In the genomic region with DNA sequence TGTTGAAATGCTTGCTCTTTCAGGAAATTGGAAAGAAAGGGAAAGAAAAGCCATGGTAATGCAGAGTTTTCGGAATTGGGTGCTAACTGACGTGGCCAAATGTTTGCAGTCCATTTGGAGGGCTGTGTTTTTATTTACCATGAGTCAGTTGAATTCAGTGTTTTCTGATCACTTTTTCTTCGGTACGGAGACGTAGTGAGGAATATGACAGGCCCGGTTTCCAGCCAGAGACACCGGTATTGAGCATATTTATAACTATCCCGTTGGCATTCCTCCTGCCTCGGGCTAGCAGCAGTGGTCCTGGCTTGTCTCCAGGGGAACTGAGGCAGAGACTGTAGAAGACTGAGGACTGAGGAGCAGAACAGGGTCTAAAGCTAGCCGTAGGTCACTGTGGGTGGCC, we compare ENCODE assay signal across 8 cellular contexts. TPM values are rescaled to one million over a fixed set of nuclear protein-coding genes. Genes with fewer than 3 reads are reported as not detected.
DNase-seq lines count a peak whose midpoint lies in the region; ATAC-seq, FAIRE-seq and TF ChIP-seq lines count a peak whose summit lies in the region.

No MANE protein-coding gene starts in this region.

- no peaks in the 10 kb centered on the region for H4K20me1 ChIP-seq in GM12878 (ENCODE audit: control insufficient read depth, insufficient read depth)

- no peak for ATAC-seq in heart right ventricle
- ATAC-seq in left cardiac atrium, result no peak
- no peak for ATAC-seq in GM12878
- ATAC-seq in memory B cell (ENCODE audit: low read depth), result no peak
- ATAC-seq in esophagus mucosa, result no peak

- H3K27ac ChIP-seq in heart right ventricle (peak overlapping the region in 8 of 10 donors; percentile 79 to 93 (median 90)), GM12878 (ENCODE audit: control insufficient read depth, insufficient read depth) (peak overlapping the region; percentile 81), uterus (peak overlapping the region; percentile 10 to 67)

- FAIRE-seq in GM12878 (lab: Jason Lieb, UNC), result no peak

- H3K9me3 ChIP-seq in heart right ventricle (no peaks in the 10 kb centered on the region), GM12878 (replicated peaks; ENCODE audit: control insufficient read depth, insufficient read depth, low read length) (no peaks in the 10 kb centered on the region), uterus (no peaks in the 10 kb centered on the region)

- H3K36me3 ChIP-seq in heart right ventricle, result peaks cover 0 to 44% (median 35%) of the 10 kb centered on the region in 9 donors
- peaks cover 2 to 24% of the 10 kb centered on the region in 2 experiments; a peak in 3 of 4 replicates for H3K36me3 ChIP-seq in GM12878 (ENCODE audit: control insufficient read depth in 2 of 2, insufficient read depth in 2 of 2, low read length in 1 of 2)
- no peaks in the 10 kb centered on the region for H3K36me3 ChIP-seq in uterus

- no peak for TF ChIP-seq EP300 in GM12878 (IDR thresholded peaks at IDR 0.05; ENCODE audit: borderline replicate concordance in 1 of 2, control insufficient read depth in 1 of 2, low read depth in 2 of 2, low read length in 2 of 2)

- peaks cover 0 to 22% (median 17%) of the 10 kb centered on the region in 9 donors for H3K4me1 ChIP-seq in heart right ventricle
- H3K4me1 ChIP-seq in GM12878 (ENCODE audit: control insufficient read depth, insufficient read depth, low read length), result no peaks in the 10 kb centered on the region
- peaks cover 0 to 7% of the 10 kb centered on the region in 2 donors for H3K4me1 ChIP-seq in uterus

- peaks cover 16% of the 10 kb centered on the region for H3K4me1 Mint-ChIP-seq in memory B cell

- RAD21 ChIA-PET in GM12878 (lab: Charles Lee; ENCODE audit: unreplicated experiment), result interaction anchor here (1.0 to 1.4 kb wide), 3 partner anchors 13 to 84 kb away, joined by 3 to 4 read pairs (median 3); a partner anchor contains a TSS

- peak overlapping the region; percentile 85 for H3K4me3 Mint-ChIP-seq in memory B cell

- H3K9me3 Mint-ChIP-seq in memory B cell, result no peaks in the 10 kb centered on the region

- H3K4me2 ChIP-seq in GM12878 (ENCODE audit: control insufficient read depth, insufficient read depth), result peak overlapping the region; percentile 95

- TSS peak; percentile 75 for BruUV-seq in GM12878 (replicated peaks; lab: Mats Ljungman, UMichigan)

- DNase-seq in heart right ventricle (no peak), left cardiac atrium (no peak), GM12878 (ENCODE audit: low read depth, low spot score) (no peak), memory B cell (ENCODE audit: low spot score in 2 of 2) (no peak), uterus (no peak), islet precursor cell (no peak), DMS 273 treated with DMSO at 0.1 percent for 48 hours (lab: John Stamatoyannopoulos, UW) (no peak)

- H2AFZ ChIP-seq in GM12878 (ENCODE audit: control insufficient read depth, low read depth, low read length), result no peak overlapping the region

- peaks cover 2% of the 10 kb centered on the region for H3K27me3 Mint-ChIP-seq in memory B cell

- H3K79me2 ChIP-seq in GM12878 (ENCODE audit: control insufficient read depth, insufficient read depth, low read length), result peaks cover 22% of the 10 kb centered on the region

- in situ Hi-C loops in GM12878 (cut with MboI), result no loop called here

- H3K9ac ChIP-seq in GM12878 (ENCODE audit: control insufficient read depth, insufficient read depth, low read length), result peak overlapping the region; percentile 70

- peak overlapping the region; percentile 31 for H3K27ac Mint-ChIP-seq in memory B cell

- WGBS in heart right ventricle, 2 donors, result 10 to 13% methylated on average over 10 of the region's 10 CpGs
- WGBS in GM12878 (ENCODE audit: insufficient coverage, insufficient replicate concordance, low lambda C conversion rate, missing lambda C conversion rate), result 14% methylated on average over 10 of the region's 10 CpGs

- H3K27me3 ChIP-seq in heart right ventricle, result peaks cover 0 to 8% (median 2%) of the 10 kb centered on the region in 7 donors
- H3K27me3 ChIP-seq in GM12878 (replicated peaks in 1 of 2; ENCODE audit: control insufficient read depth in 2 of 2, insufficient read depth in 2 of 2, low read length in 1 of 2), result 0 out of 4 replicates have a peak, but pooled peaks cover 0 to 1% of the 10 kb centered on the region in 2 experiments
- H3K27me3 ChIP-seq in uterus, result no peaks in the 10 kb centered on the region

- intact Hi-C loops in heart right ventricle (cut with DNase I), result no loop called here
- intact Hi-C loops in left cardiac atrium (cut with DNase I), result no loop called here
- intact Hi-C loops in GM12878 (cut with micrococcal nuclease; ENCODE audit: unreplicated experiment), result loop anchor here (2.0 kb wide), 1 partner anchor 45 kb away; a partner anchor contains a TSS
- intact Hi-C loops in uterus (cut with DNase I; ENCODE audit: low total_unique reads), result no loop called here

- TF ChIP-seq CTCF in heart right ventricle (IDR thresholded peaks at IDR 0.05) (no peak), GM12878 (IDR thresholded peaks at IDR 0.05 in 2 of 3, conservative IDR thresholded peaks at IDR 0.05 in 1 of 3; ENCODE audit: control insufficient read depth in 2 of 3, extremely low read depth in 1 of 3, insufficient read depth in 1 of 3, low read depth in 3 of 3, low read length in 3 of 3) (no peak), uterus (IDR thresholded peaks at IDR 0.05) (no peak)

- TF ChIP-seq POLR2A in GM12878 (IDR thresholded peaks at IDR 0.05; ENCODE audit: low read depth, low read length) (no peak), uterus (IDR thresholded peaks at IDR 0.05) (no peak)

- peaks cover 13% of the 10 kb centered on the region for H3K36me3 Mint-ChIP-seq in memory B cell

- TF ChIP-seq RAD21 in GM12878 (IDR thresholded peaks at IDR 0.05; ENCODE audit: insufficient read depth, low read depth, low read length), result no peak

- H3K4me3 ChIP-seq in heart right ventricle (peak overlapping the region; percentile 67 to 99 (median 88)), GM12878 (peak overlapping the region; percentile 97), uterus (peak overlapping the region; percentile 69 to 73)

- POLR2A ChIA-PET in GM12878 (lab: Charles Lee), result interaction anchor here (0.9 kb wide), 1 partner anchor 44 kb away, joined by 4 read pairs; no protein-coding TSS in a partner anchor

- CTCF ChIA-PET in GM12878 (lab: Yijun Ruan, JAX), result interaction anchor here (0.5 to 1.6 kb wide), 7 partner anchors 10 to 105 kb away, joined by 3 to 4 read pairs (median 4); no protein-coding TSS in a partner anchor

- SMC1A ChIA-PET in GM12878 (lab: Charles Lee; ENCODE audit: uncharacterized antibody, unreplicated experiment), result interaction anchor here (1.1 to 1.9 kb wide), 6 partner anchors 17 to 104 kb away, joined by 3 to 7 read pairs (median 4); no protein-coding TSS in a partner anchor

RNA-seq across cellular contexts. Expression of a gene that starts 1.0 kb away (rescaled TPM):
- total RNA-seq in heart right ventricle (10 to 100 TPM; 27.8 to 37.6 (median 30.4) TPM), left cardiac atrium (10 to 100 TPM; 37.9 to 38.9 TPM), GM12878 (2014; rRNA removed) (19.8 and 24.2 TPM in 2 replicates), GM12878 (2014; rRNA removed; fragmentation: Illumina TruSeq; extraction: Trizol) (33.0 and 36.5 TPM in 2 replicates), GM12878 (2021) (45.7 and 45.9 TPM in 2 replicates), uterus (100 to 1,000 TPM in 1 of 4 donors, 10 to 100 TPM in 3; 25.0 to 103 (median 53.5) TPM), esophagus mucosa (32.2 TPM)
- polyA plus RNA-seq in heart right ventricle (10 to 100 TPM; 29.4 to 76.6 TPM), GM12878 (2011; rRNA removed) (92.9 and 118 TPM in 2 replicates), GM12878 (2014; fragmentation: Illumina TruSeq; extraction: Trizol) (56.1 and 65.6 TPM in 2 replicates), GM12878 (2014; fragmentation: Nextera tagmentation; extraction: Ambion mirVana) (10 to 100 TPM; 15.4 to 29.6 TPM), GM12878 (2014; rRNA removed) (44.8 and 53.6 TPM in 2 replicates), GM12878 (2016; fragmentation: Nextera tagmentation; extraction: Ambion mirVana) (10 to 100 TPM; 27.6 to 29.7 TPM)
- 257 and 266 TPM in 2 replicates for total RNA-seq in GM12878 (2013; cell fraction: nucleolus; rRNA removed)
- polyA plus RNA-seq in GM12878 (2011; ENCODE audit: low read depth), result 27.6 TPM
- polyA plus RNA-seq in GM12878 (2011; cell fraction: cytosol; rRNA removed), result 34.9 and 36.9 TPM in 2 replicates
- 163 and 232 TPM in 2 replicates for polyA plus RNA-seq in GM12878 (2011; cell fraction: nucleus; rRNA removed)
- 36.2 and 53.9 TPM in 2 replicates for polyA plus RNA-seq in GM12878 (2012)
- polyA minus RNA-seq in GM12878 (2011; rRNA and poly(A)+ RNA removed), result 52.7 and 75.2 TPM in 2 replicates
- polyA minus RNA-seq in GM12878 (2011; cell fraction: cytosol; rRNA and poly(A)+ RNA removed), result 15.9 and 17.6 TPM in 2 replicates
- polyA minus RNA-seq in GM12878 (2011; cell fraction: nucleus; rRNA and poly(A)+ RNA removed), result 69.9 and 85.2 TPM in 2 replicates

RNA-seq across cellular contexts. Expression of a gene that starts 45.7 kb away (rescaled TPM):
- total RNA-seq in heart right ventricle (10 to 100 TPM; 16.6 to 29.2 (median 19.4) TPM), left cardiac atrium (10 to 100 TPM; 22.2 to 28.0 TPM), GM12878 (2014; rRNA removed) (35.1 and 38.2 TPM in 2 replicates), GM12878 (2014; rRNA removed; fragmentation: Illumina TruSeq; extraction: Trizol) (43.5 TPM in 2 replicates), GM12878 (2021) (40.0 and 42.6 TPM in 2 replicates), uterus (10 to 100 TPM; 15.0 to 74.1 (median 34.9) TPM), esophagus mucosa (26.2 TPM)
- polyA plus RNA-seq in heart right ventricle (100 to 1,000 TPM in 1 of 2 donors, 10 to 100 TPM in 1; 26.8 to 105 TPM), GM12878 (2011; rRNA removed) (43.1 and 56.7 TPM in 2 replicates), GM12878 (2014; fragmentation: Illumina TruSeq; extraction: Trizol) (61.5 and 66.9 TPM in 2 replicates), GM12878 (2014; fragmentation: Nextera tagmentation; extraction: Ambion mirVana) (10 to 100 TPM; 18.6 to 34.4 TPM), GM12878 (2014; rRNA removed) (47.7 and 58.6 TPM in 2 replicates), GM12878 (2016; fragmentation: Nextera tagmentation; extraction: Ambion mirVana) (10 to 100 TPM; 46.4 to 51.8 TPM)
- 73.1 and 73.8 TPM in 2 replicates for total RNA-seq in GM12878 (2013; cell fraction: nucleolus; rRNA removed)
- 36.7 TPM for polyA plus RNA-seq in GM12878 (2011; ENCODE audit: low read depth)
- 26.0 and 30.5 TPM in 2 replicates for polyA plus RNA-seq in GM12878 (2011; cell fraction: cytosol; rRNA removed)
- polyA plus RNA-seq in GM12878 (2011; cell fraction: nucleus; rRNA removed), result 50.5 and 71.9 TPM in 2 replicates
- polyA plus RNA-seq in GM12878 (2012), result 43.3 and 48.8 TPM in 2 replicates
- 12.1 and 12.2 TPM in 2 replicates for polyA minus RNA-seq in GM12878 (2011; rRNA and poly(A)+ RNA removed)
- polyA minus RNA-seq in GM12878 (2011; cell fraction: cytosol; rRNA and poly(A)+ RNA removed), result 6.5 TPM in 2 replicates
- 15.5 and 27.9 TPM in 2 replicates for polyA minus RNA-seq in GM12878 (2011; cell fraction: nucleus; rRNA and poly(A)+ RNA removed)

RNA-seq across cellular contexts. Expression of a gene that starts 56.6 kb away (rescaled TPM):
- total RNA-seq in heart right ventricle, result not detected
- polyA plus RNA-seq in heart right ventricle, result not detected
- total RNA-seq in left cardiac atrium, result not detected
- total RNA-seq in GM12878 (2013; cell fraction: nucleolus; rRNA removed), result not detected in 2 replicates
- total RNA-seq in GM12878 (2014; rRNA removed), result not detected in 2 replicates
- not detected in 2 replicates for total RNA-seq in GM12878 (2014; rRNA removed; fragmentation: Illumina TruSeq; extraction: Trizol)
- not detected in 2 replicates for total RNA-seq in GM12878 (2021)
- not detected for polyA plus RNA-seq in GM12878 (2011; ENCODE audit: low read depth)
- polyA plus RNA-seq in GM12878 (2011; rRNA removed), result not detected in 2 replicates
- polyA plus RNA-seq in GM12878 (2011; cell fraction: cytosol; rRNA removed), result not detected in 2 replicates
- polyA plus RNA-seq in GM12878 (2011; cell fraction: nucleus; rRNA removed), result not detected in 2 replicates
- polyA plus RNA-seq in GM12878 (2012), result not detected in 2 replicates
- not detected in 2 replicates for polyA plus RNA-seq in GM12878 (2014; fragmentation: Illumina TruSeq; extraction: Trizol)
- not detected for polyA plus RNA-seq in GM12878 (2014; fragmentation: Nextera tagmentation; extraction: Ambion mirVana)
- not detected in 2 replicates for polyA plus RNA-seq in GM12878 (2014; rRNA removed)
- polyA plus RNA-seq in GM12878 (2016; fragmentation: Nextera tagmentation; extraction: Ambion mirVana), result not detected
- not detected in 2 replicates for polyA minus RNA-seq in GM12878 (2011; rRNA and poly(A)+ RNA removed)
- not detected in 2 replicates for polyA minus RNA-seq in GM12878 (2011; cell fraction: cytosol; rRNA and poly(A)+ RNA removed)
- polyA minus RNA-seq in GM12878 (2011; cell fraction: nucleus; rRNA and poly(A)+ RNA removed), result not detected in 2 replicates
- not detected for total RNA-seq in uterus
- total RNA-seq in esophagus mucosa, result not detected

Comparison
In these comparisons a context has a peak if more than half of its experiments do, and no peak if none do; other contexts are left out.
1. H3K27ac ChIP-seq: peak in every context shown above with its lines; median percentile 90 in heart right ventricle; 81 in GM12878; 38 in uterus.